ENCODE assay signal across 30 cellular contexts in genomic region chr12:25981597-25981996, GRCh38. TPM values are rescaled to one million over a fixed set of nuclear protein-coding genes. Genes with fewer than 3 reads are reported as not detected.
"Had no signal": no experiment of that assay in that cellular context is flagged by ENCODE, and none has a peak within 500 bp of the region (broad histone marks: within the 10 kb centered on the region; RNA-seq: fewer than 3 reads in every experiment).

No MANE protein-coding gene starts in this region.

- H3K27ac Mint-ChIP-seq: activated B cell treated with CpG ODN at 0.5 μM for 24 hours; activated CD8-positive, alpha-beta T cell treated with anti-CD3 and anti-CD28 coated beads for 36 hours; activated naive CD4-positive, alpha-beta T cell treated with anti-CD3 and anti-CD28 coated beads for 36 hours; activated naive CD4-positive, alpha-beta T cell treated with anti-CD3 and anti-CD28 coated beads, Interleukin-2, amount 50 U/mL, for 24 hours; activated naive CD8-positive, alpha-beta T cell treated with anti-CD3 and anti-CD28 coated beads for 36 hours; activated naive CD8-positive, alpha-beta T cell treated with anti-CD3 and anti-CD28 coated beads, Interleukin-2, amount 50 U/mL, for 24 hours; activated T-helper 2 cell treated with anti-CD3 and anti-CD28 coated beads, Interferon-gamma antibody, Interleukin-2, Interleukin-4, amounts not matched to agents 10 μg/mL and 5 μg/mL and 100 μg/mL, durations not matched to agents 14 hours and 24 hours and 36 hours; brain; endodermal cell; T-helper 17 cell; T-helper 2 cell treated with Interferon-gamma antibody and Interleukin-4, amounts not matched to agents 5 μg/mL and 100 μg/mL, for 36 hours had no signal

- DNase-seq: activated B cell treated with CpG ODN at 0.5 μM for 24 hours; activated CD4-positive, alpha-beta T cell treated with anti-CD3 and anti-CD28 coated beads for 48 hours; activated CD4-positive, alpha-beta T cell treated with anti-CD3 and anti-CD28 coated beads, Interleukin-2, amount 50 U/mL, for 1 hour; activated CD4-positive, alpha-beta T cell treated with anti-CD3 and anti-CD28 coated beads, Interleukin-2, amount 50 U/mL, for 48 hours; activated CD8-positive, alpha-beta memory T cell treated with anti-CD3 and anti-CD28 coated beads for 24 hours; activated CD8-positive, alpha-beta T cell treated with anti-CD3 and anti-CD28 coated beads for 36 hours; activated effector memory CD4-positive, alpha-beta T cell treated with anti-CD3 and anti-CD28 coated beads, Interleukin-2, amount 50 U/mL, for 16 hours; activated naive CD4-positive, alpha-beta T cell treated with anti-CD3 and anti-CD28 coated beads for 36 hours; activated naive CD8-positive, alpha-beta T cell treated with anti-CD3 and anti-CD28 coated beads for 36 hours; activated naive CD8-positive, alpha-beta T cell treated with anti-CD3 and anti-CD28 coated beads, Interleukin-2, amount 50 U/mL, for 24 hours; activated T-cell treated with anti-CD3 and anti-CD28 coated beads, Interleukin-2, amount 50 U/mL, for 4 hours; adrenal gland; amygdala; aorta; central memory CD4-positive, alpha-beta T cell; cerebellar nuclear complex; colonic mucosa; effector CD8-positive, alpha-beta T cell; endodermal cell; foreskin fibroblast; heart left ventricle; T-helper 17 cell; T1000; WERI-Rb-1 had no signal

- H3K27me3 Mint-ChIP-seq: activated CD8-positive, alpha-beta T cell treated with anti-CD3 and anti-CD28 coated beads for 36 hours had no signal

- H3K4me3 Mint-ChIP-seq: activated B cell treated with CpG ODN at 0.5 μM for 24 hours; activated CD8-positive, alpha-beta T cell treated with anti-CD3 and anti-CD28 coated beads for 36 hours; activated naive CD4-positive, alpha-beta T cell treated with anti-CD3 and anti-CD28 coated beads for 36 hours; activated naive CD4-positive, alpha-beta T cell treated with anti-CD3 and anti-CD28 coated beads, Interleukin-2, amount 50 U/mL, for 24 hours; activated naive CD8-positive, alpha-beta T cell treated with anti-CD3 and anti-CD28 coated beads for 36 hours; activated naive CD8-positive, alpha-beta T cell treated with anti-CD3 and anti-CD28 coated beads, Interleukin-2, amount 50 U/mL, for 24 hours; activated T-cell treated with anti-CD3 and anti-CD28 coated beads, Interleukin-2, amount 50 U/mL, for 4 hours; brain; endodermal cell; T-helper 17 cell; T-helper 2 cell treated with Interferon-gamma antibody and Interleukin-4, amounts not matched to agents 5 μg/mL and 100 μg/mL, for 36 hours had no signal

- H3K9me3 Mint-ChIP-seq: activated B cell treated with CpG ODN at 0.5 μM for 24 hours; activated CD8-positive, alpha-beta T cell treated with anti-CD3 and anti-CD28 coated beads for 36 hours; activated naive CD4-positive, alpha-beta T cell treated with anti-CD3 and anti-CD28 coated beads for 36 hours; activated naive CD4-positive, alpha-beta T cell treated with anti-CD3 and anti-CD28 coated beads, Interleukin-2, amount 50 U/mL, for 24 hours; activated naive CD8-positive, alpha-beta T cell treated with anti-CD3 and anti-CD28 coated beads for 36 hours; activated naive CD8-positive, alpha-beta T cell treated with anti-CD3 and anti-CD28 coated beads, Interleukin-2, amount 50 U/mL, for 24 hours; activated T-cell treated with anti-CD3 and anti-CD28 coated beads, Interleukin-2, amount 50 U/mL, for 4 hours; activated T-helper 2 cell treated with anti-CD3 and anti-CD28 coated beads, Interferon-gamma antibody, Interleukin-2, Interleukin-4, amounts not matched to agents 10 μg/mL and 5 μg/mL and 100 μg/mL, durations not matched to agents 14 hours and 24 hours and 36 hours; endodermal cell; T-helper 2 cell treated with Interferon-gamma antibody and Interleukin-4, amounts not matched to agents 5 μg/mL and 100 μg/mL, for 36 hours had no signal

- H3K4me1 Mint-ChIP-seq: activated B cell treated with CpG ODN at 0.5 μM for 24 hours; activated naive CD4-positive, alpha-beta T cell treated with anti-CD3 and anti-CD28 coated beads, Interleukin-2, amount 50 U/mL, for 24 hours; activated naive CD8-positive, alpha-beta T cell treated with anti-CD3 and anti-CD28 coated beads for 36 hours; activated naive CD8-positive, alpha-beta T cell treated with anti-CD3 and anti-CD28 coated beads, Interleukin-2, amount 50 U/mL, for 24 hours had no signal

- H3K36me3 Mint-ChIP-seq: activated naive CD4-positive, alpha-beta T cell treated with anti-CD3 and anti-CD28 coated beads, Interleukin-2, amount 50 U/mL, for 24 hours; activated naive CD8-positive, alpha-beta T cell treated with anti-CD3 and anti-CD28 coated beads for 36 hours; brain had no signal

- ATAC-seq: activated CD4-positive, CD25-positive, alpha-beta regulatory T cell treated with anti-CD3 and anti-CD28 coated beads, Interleukin-2, amount 50 U/mL, for 24 hours; activated CD8-positive, alpha-beta T cell treated with anti-CD3 and anti-CD28 coated beads for 36 hours; activated naive CD8-positive, alpha-beta T cell treated with anti-CD3 and anti-CD28 coated beads, Interleukin-2, amount 50 U/mL, for 24 hours; activated T-cell treated with anti-CD3 and anti-CD28 coated beads, Interleukin-2, amount 50 U/mL, for 4 hours; esophagus mucosa; heart left ventricle; T-helper 17 cell had no signal

RNA-seq across cellular contexts. Expression of gene RASSF8, which starts 23.1 kb away (rescaled TPM):
- total RNA-seq: activated CD8-positive, alpha-beta T cell treated with anti-CD3 and anti-CD28 coated beads for 36 hours had no signal
